ENCODE assay signal across 13 cellular contexts in the genomic region with DNA sequence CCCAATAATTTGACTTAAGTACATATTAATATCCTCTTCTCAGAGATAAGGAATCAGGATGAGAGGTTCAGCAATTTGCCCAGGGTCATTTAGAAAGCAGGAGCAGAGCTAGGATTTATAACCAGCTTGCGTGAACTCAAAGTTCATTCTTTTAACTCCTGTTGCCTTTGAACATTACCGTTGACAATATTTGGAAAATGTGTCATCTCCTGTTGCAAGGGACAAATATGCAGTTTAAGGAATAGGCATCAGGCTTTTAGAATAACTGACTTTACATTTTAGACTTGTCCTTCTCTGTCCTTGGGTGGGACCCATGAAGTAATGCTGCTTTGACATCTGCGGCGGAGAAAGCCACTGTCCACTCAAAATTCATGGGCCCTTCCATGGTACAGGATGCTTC.
DNase-seq lines count a peak whose midpoint lies in the region; ATAC-seq and TF ChIP-seq lines count a peak whose summit lies in the region.
"Had no signal": no experiment of that assay in that cellular context is flagged by ENCODE, and none has a peak within 500 bp of the region (broad histone marks: within the 10 kb centered on the region; RNA-seq: fewer than 3 reads in every experiment).

No MANE protein-coding gene starts in this region.

- H3K14ac ChIP-seq in neuronal stem cell (ENCODE audit: low read length), result no peak overlapping the region

- H4K8ac ChIP-seq in neuronal stem cell (ENCODE audit: low read depth, low read length), result no peak overlapping the region

- no peak overlapping the region for H3K4ac ChIP-seq in neuronal stem cell (ENCODE audit: low read length)

- H3K4me1 Mint-ChIP-seq in Caco-2 (ENCODE audit: low read depth, unreplicated experiment), result peaks cover 16% of the 10 kb centered on the region
- peaks cover 7% of the 10 kb centered on the region; the same call in 1 of the 2 replicates for H3K4me1 Mint-ChIP-seq in WTC11
- H3K4me1 Mint-ChIP-seq in Calu3 (ENCODE audit: low read depth, unreplicated experiment), result no peaks in the 10 kb centered on the region
- H3K4me1 Mint-ChIP-seq: B cell had no signal

- H3K4me3 ChIP-seq in BLaER1 (no peak overlapping the region), Caco-2 (ENCODE audit: low read depth, low read length) (no peak overlapping the region), neuronal stem cell (ENCODE audit: low read length in 2 of 2) (no peak overlapping the region)
- H3K4me3 ChIP-seq: HAP-1 had no signal

- CTCF ChIA-PET in Caco-2 (lab: Charles Lee), result interaction anchor here (1.3 kb wide), 1 partner anchor 779 kb away, joined by 5 read pairs; no protein-coding TSS in a partner anchor
- CTCF ChIA-PET in WTC11 (lab: Charles Lee), result interaction anchor here (1.0 kb wide), 1 partner anchor 311 kb away, joined by 4 read pairs; no protein-coding TSS in a partner anchor
- CTCF ChIA-PET in Calu3 (lab: Charles Lee), result no interaction called here

- TF ChIP-seq CTCF in Caco-2 (IDR thresholded peaks at IDR 0.05; ENCODE audit: insufficient read depth in 1 of 2, low read depth in 1 of 2, low read length in 1 of 2, severe bottlenecking in 1 of 2, unreplicated experiment in 1 of 2), result no peak
- TF ChIP-seq CTCF in WTC11 (IDR thresholded peaks at IDR 0.05), result no peak
- TF ChIP-seq CTCF in Calu3 (IDR thresholded peaks at IDR 0.05; ENCODE audit: unreplicated experiment), result no peak

- H3K27ac Mint-ChIP-seq in Caco-2 (ENCODE audit: unreplicated experiment) (peak overlapping the region; percentile 81), WTC11 (no peak overlapping the region), Calu3 (ENCODE audit: unreplicated experiment) (no peak overlapping the region)
- H3K27ac Mint-ChIP-seq: B cell; CD4-positive, alpha-beta T cell had no signal

- H3K4me3 Mint-ChIP-seq in Caco-2 (ENCODE audit: unreplicated experiment), result no peak overlapping the region
- no peak overlapping the region for H3K4me3 Mint-ChIP-seq in WTC11
- no peak overlapping the region for H3K4me3 Mint-ChIP-seq in Calu3 (ENCODE audit: low read depth, unreplicated experiment)
- H3K4me3 Mint-ChIP-seq: B cell; CD4-positive, alpha-beta T cell had no signal

- DNase-seq in Caco-2 (peak; percentile 56 to 60), WTC11 (ENCODE audit: low spot score) (no peak), neuronal stem cell (ENCODE audit: low spot score) (no peak), Calu3 (no peak), NCI-H2196 (lab: John Stamatoyannopoulos, UW; ENCODE audit: unreplicated experiment) (no peak)
- DNase-seq: CD4-positive, alpha-beta T cell; DMS79 treated with DMSO at 0.1 percent for 48 hours; GF-D8 had no signal

- H3K9me3 Mint-ChIP-seq in Caco-2 (ENCODE audit: unreplicated experiment), result no peaks in the 10 kb centered on the region
- peaks cover 4% of the 10 kb centered on the region for H3K9me3 Mint-ChIP-seq in WTC11
- no peaks in the 10 kb centered on the region for H3K9me3 Mint-ChIP-seq in Calu3 (ENCODE audit: low read depth, unreplicated experiment)
- H3K9me3 Mint-ChIP-seq: CD4-positive, alpha-beta T cell had no signal

- H3K79me1 ChIP-seq in neuronal stem cell (ENCODE audit: low read depth, low read length), result peaks cover 3% of the 10 kb centered on the region

- ATAC-seq in WTC11 (no peak), HG03460 (IDR thresholded peaks at IDR 0.05; ENCODE audit: unreplicated experiment) (no peak)

- H3K36me3 Mint-ChIP-seq in Caco-2 (ENCODE audit: insufficient read depth, unreplicated experiment) (peaks cover 4% of the 10 kb centered on the region), WTC11 (no peaks in the 10 kb centered on the region), Calu3 (ENCODE audit: insufficient read depth, unreplicated experiment) (no peaks in the 10 kb centered on the region)

- no TSS peak for BruUV-seq in Caco-2 (replicated peaks; lab: Mats Ljungman, UMichigan)
- no TSS peak for BruUV-seq in Calu3 (replicated peaks; lab: Mats Ljungman, UMichigan)

- peak overlapping the region; percentile 69 for H3K4me2 ChIP-seq in BLaER1
- no peak overlapping the region for H3K4me2 ChIP-seq in neuronal stem cell (ENCODE audit: insufficient read depth, low read length, poor library complexity, severe bottlenecking)

- no peak overlapping the region for H3K18ac ChIP-seq in neuronal stem cell (ENCODE audit: low read length)

- no peaks in the 10 kb centered on the region for H3K27me3 Mint-ChIP-seq in Caco-2 (ENCODE audit: insufficient read depth, unreplicated experiment)
- H3K27me3 Mint-ChIP-seq in WTC11 (ENCODE audit: low read depth), result peaks cover 9% of the 10 kb centered on the region
- peaks cover 60% of the 10 kb centered on the region for H3K27me3 Mint-ChIP-seq in Calu3 (ENCODE audit: unreplicated experiment)
- H3K27me3 Mint-ChIP-seq: B cell had no signal

- H3K9me3 ChIP-seq in BLaER1, result peaks cover 5% of the 10 kb centered on the region
- no peaks in the 10 kb centered on the region for H3K9me3 ChIP-seq in Caco-2
- H3K9me3 ChIP-seq in neuronal stem cell (replicated peaks in 1 of 2; ENCODE audit: control insufficient read depth in 2 of 2, insufficient read depth in 1 of 2, low read depth in 1 of 2, low read length in 2 of 2), result peaks cover 0 to 39% of the 10 kb centered on the region in 2 donors
- H3K9me3 ChIP-seq: HAP-1 had no signal

- H3K9ac ChIP-seq in BLaER1, result no peak overlapping the region
- no peak overlapping the region for H3K9ac ChIP-seq in neuronal stem cell (ENCODE audit: low read depth, low read length, poor library complexity)

- H3K4me1 ChIP-seq in BLaER1 (peaks cover 29% of the 10 kb centered on the region), Caco-2 (peaks cover 27% of the 10 kb centered on the region), neuronal stem cell (ENCODE audit: control insufficient read depth in 2 of 2, insufficient read depth in 1 of 2, low read depth in 1 of 2, low read length in 2 of 2) (peaks cover 0 to 4% of the 10 kb centered on the region in 2 donors)
- H3K4me1 ChIP-seq: HAP-1 had no signal

- H3K23ac ChIP-seq in neuronal stem cell (ENCODE audit: low read depth, low read length, poor library complexity), result no peak overlapping the region

- H2AFZ ChIP-seq in neuronal stem cell (ENCODE audit: low read length), result no peak overlapping the region

- no peak overlapping the region for H2BK120ac ChIP-seq in neuronal stem cell (ENCODE audit: low read depth, low read length)

- no peak overlapping the region for H2AK5ac ChIP-seq in neuronal stem cell (ENCODE audit: low read depth, low read length)

- H3K36me3 ChIP-seq in BLaER1 (no peaks in the 10 kb centered on the region), Caco-2 (ENCODE audit: control insufficient read depth, insufficient read depth, low read length) (no peaks in the 10 kb centered on the region), neuronal stem cell (replicated peaks in 1 of 2; ENCODE audit: control insufficient read depth in 2 of 2, insufficient read depth in 2 of 2, low read length in 2 of 2) (peaks cover 0 to 72% of the 10 kb centered on the region in 2 donors)
- H3K36me3 ChIP-seq: HAP-1 had no signal

- no peak overlapping the region for H4K91ac ChIP-seq in neuronal stem cell (ENCODE audit: low read depth, low read length, poor library complexity)

- intact Hi-C loops in Caco-2 (cut with micrococcal nuclease; ENCODE audit: unreplicated experiment) (loop anchor here (1.0 to 2.0 kb wide), 4 partner anchors 18 to 614 kb away; a partner anchor contains a TSS), Calu3 (cut with micrococcal nuclease; ENCODE audit: unreplicated experiment) (loop anchor here (5.0 kb wide), 1 partner anchor 254 kb away; a partner anchor contains a TSS)

- no peak overlapping the region for H2BK5ac ChIP-seq in neuronal stem cell (ENCODE audit: low read length)

- peak overlapping the region; percentile 26 for H2BK15ac ChIP-seq in neuronal stem cell (ENCODE audit: low read length)

- H3K27ac ChIP-seq in BLaER1 (peak overlapping the region; percentile 73), neuronal stem cell (replicated peaks; ENCODE audit: low read length) (no peak overlapping the region)
- H3K27ac ChIP-seq: C4-2B had no signal

- no peaks in the 10 kb centered on the region for H4K20me1 ChIP-seq in BLaER1

- no peak overlapping the region for H2BK12ac ChIP-seq in neuronal stem cell (ENCODE audit: low read length)

- H3K27me3 ChIP-seq in BLaER1 (no peaks in the 10 kb centered on the region), Caco-2 (replicated peaks; ENCODE audit: control insufficient read depth, insufficient read depth, low read length) (no peaks in the 10 kb centered on the region), neuronal stem cell (ENCODE audit: control insufficient read depth in 3 of 3, insufficient read depth in 3 of 3, low read depth in 1 of 3, low read length in 3 of 3) (no peaks in the 10 kb centered on the region)

- POLR2A ChIA-PET in Caco-2 (lab: Charles Lee) (interaction anchor here (1.1 kb wide), 1 partner anchor 10 kb away, joined by 7 read pairs; no protein-coding TSS in a partner anchor), WTC11 (lab: Charles Lee) (interaction anchor here (0.8 kb wide), 1 partner anchor 18 kb away, joined by 3 read pairs; no protein-coding TSS in a partner anchor)

- WGBS in neuronal stem cell (ENCODE audit: extremely low coverage in 2 of 2, insufficient read length in 2 of 2, insufficient replicate concordance in 1 of 2), 2 donors, result no CpG with 5 or more reads among the region's 4 CpGs

TF ChIP-seq in WTC11, 78 proteins besides CTCF, POLR2A, EP300 and RAD21:
- no peak for TF ChIP-seq GRHL2 (CRISPR knock-in tag; IDR thresholded peaks at IDR 0.05; ENCODE audit: insufficient replicate concordance, severe bottlenecking)
- TF ChIP-seq GABPB1 (CRISPR knock-in tag; IDR thresholded peaks at IDR 0.05), result peak; percentile 67

Comparison
In these comparisons a context has a peak if more than half of its experiments do, and no peak if none do; other contexts are left out.
1. DNase-seq: peak in Caco-2 (2 of 2); none in WTC11 (single experiment), neuronal stem cell (single experiment), Calu3 (single experiment) and NCI-H2196 (single experiment).